In the genomic region with DNA sequence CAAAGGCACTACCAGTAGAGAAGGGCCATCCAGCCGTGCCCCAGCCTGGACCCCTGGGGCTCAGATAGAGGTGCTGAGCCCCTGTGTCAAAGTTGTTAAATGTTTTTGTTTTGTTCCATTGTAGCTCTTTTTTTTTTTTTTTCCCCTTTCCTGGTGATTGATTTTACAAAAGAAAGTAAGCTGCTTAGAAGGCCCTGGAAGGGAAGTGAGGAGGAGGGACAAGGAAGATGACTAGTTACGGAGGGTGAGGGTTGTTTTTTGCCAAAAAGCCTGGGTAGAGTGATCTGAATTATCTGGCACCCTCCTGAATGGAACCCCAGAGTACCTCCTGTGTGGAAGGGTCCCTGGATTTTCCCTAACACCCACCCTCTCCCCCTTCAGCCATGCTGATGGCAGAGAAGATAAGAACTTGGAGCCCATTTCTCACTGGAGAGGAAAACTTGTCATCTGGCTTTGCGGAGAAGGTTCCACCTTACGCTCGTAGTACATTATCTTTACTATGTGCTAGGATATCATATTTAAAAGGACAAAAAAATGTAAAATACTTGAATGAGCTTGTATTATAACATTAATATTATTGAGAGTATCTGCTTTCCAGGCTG, we compare ENCODE assay signal across 1 cellular context.
TF ChIP-seq lines count a peak whose summit lies in the region.

No MANE protein-coding gene starts in this region.

TF ChIP-seq in endothelial cell of umbilical vein, 7 proteins besides CTCF, POLR2A, EP300 and RAD21:
- TF ChIP-seq POLR2AphosphoS5 (IDR thresholded peaks at IDR 0.05; ENCODE audit: insufficient read depth, low read depth, low read length) = no peak
- no peak for TF ChIP-seq MYC (IDR thresholded peaks at IDR 0.05; ENCODE audit: low read depth, low read length)
- TF ChIP-seq GATA2 (IDR thresholded peaks at IDR 0.05; ENCODE audit: insufficient read depth, insufficient read length, low read depth, low read length) = peak; percentile 40
- TF ChIP-seq JUN (IDR thresholded peaks at IDR 0.05; ENCODE audit: borderline replicate concordance, insufficient read depth, insufficient read length, low read depth) = no peak
